Comparison of ENCODE assay signal across 1 cellular context in the genomic region with DNA sequence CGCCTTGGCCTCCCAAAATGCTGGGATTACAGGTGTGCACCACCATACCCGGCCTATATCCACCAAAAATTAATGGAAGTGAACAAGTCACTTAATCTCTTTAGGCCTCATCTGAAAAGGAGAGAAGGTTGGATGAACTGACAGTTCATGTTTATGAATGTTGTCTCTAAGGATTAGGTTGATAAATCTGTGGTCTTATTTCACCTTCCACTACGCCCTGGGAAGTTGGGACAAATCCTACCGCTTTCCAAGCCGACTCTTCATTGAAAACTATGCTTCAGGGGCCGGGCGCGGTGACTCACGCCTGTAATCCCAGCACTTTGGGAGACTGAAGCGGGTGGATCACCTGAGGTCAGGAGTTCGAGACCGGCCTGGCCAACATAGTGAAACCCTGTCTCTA. TPM values are rescaled to one million over a fixed set of nuclear protein-coding genes. Genes with fewer than 3 reads are reported as not detected.
"Had no signal": no experiment of that assay in that cellular context is flagged by ENCODE, and none has a peak within 500 bp of the region (broad histone marks: within the 10 kb centered on the region; RNA-seq: fewer than 3 reads in every experiment).

No MANE protein-coding gene starts in this region.

RNA-seq across cellular contexts. Expression of a gene that starts 59.4 kb away (rescaled TPM):
- total RNA-seq: HepG2 had no signal
